ENCODE assay signal across 8 cellular contexts in genomic region chr1:63321788-63322247, GRCh38. TPM values are rescaled to one million over a fixed set of nuclear protein-coding genes. Genes with fewer than 3 reads are reported as not detected.
DNase-seq lines count a peak whose midpoint lies in the region; ATAC-seq and TF ChIP-seq lines count a peak whose summit lies in the region.

No MANE protein-coding gene starts in this region.

- H2AFZ ChIP-seq in SK-N-SH (ENCODE audit: low read depth) = no peak overlapping the region

- H3K9me2 ChIP-seq in SK-N-SH = no peaks in the 10 kb centered on the region

- no peak for TF ChIP-seq EP300 in SK-N-SH (IDR thresholded peaks at IDR 0.05; ENCODE audit: borderline replicate concordance in 1 of 2, low read depth in 1 of 2, low read length in 1 of 2)

- H3K9me3 ChIP-seq in SK-N-SH (no peaks in the 10 kb centered on the region), NT2/D1 (ENCODE audit: insufficient read depth, low read length) (no peaks in the 10 kb centered on the region), skeletal muscle tissue (ENCODE audit: control insufficient read depth in 3 of 3, low read length in 3 of 3) (no peaks in the 10 kb centered on the region)

- no peaks in the 10 kb centered on the region for H4K20me1 ChIP-seq in SK-N-SH (ENCODE audit: insufficient read depth)

- TF ChIP-seq CTCF in SK-N-SH (IDR thresholded peaks at IDR 0.05) = no peak
- TF ChIP-seq CTCF in fibroblast of pulmonary artery (IDR thresholded peaks at IDR 0.05; ENCODE audit: low read length, missing control alignments) = no peak

- H3K4me2 ChIP-seq in SK-N-SH = peak overlapping the region; percentile 83

- no peak for TF ChIP-seq POLR2A in erythroblast (IDR thresholded peaks at IDR 0.05; ENCODE audit: low read length)

- peaks cover 96% of the 10 kb centered on the region for H3K27me3 ChIP-seq in SK-N-SH (ENCODE audit: insufficient read depth)
- H3K27me3 ChIP-seq in NT2/D1 (ENCODE audit: insufficient read depth, insufficient read length) = peaks cover 94% of the 10 kb centered on the region
- H3K27me3 ChIP-seq in skeletal muscle tissue (ENCODE audit: control insufficient read depth in 3 of 3, insufficient read depth in 3 of 3, low read length in 3 of 3) = peaks cover 86 to 98% (median 90%) of the 10 kb centered on the region in 3 donors

- no peak for DNase-seq in SK-N-SH
- DNase-seq in NT2/D1 (ENCODE audit: low read depth, low spot score) = no peak
- no peak for DNase-seq in fibroblast of pulmonary artery (ENCODE audit: low read depth)
- no peak for DNase-seq in stimulated activated CD4-positive, alpha-beta T cell treated with anti-CD3 and anti-CD28 coated beads, Interleukin-2, amount 100 ng/mL, for 24 hours
- no peak for DNase-seq in erythroblast (lab: John Stamatoyannopoulos, UW)
- DNase-seq in HEK293T (ENCODE audit: extremely low spot score) = no peak

- H3F3A ChIP-seq in SK-N-SH (replicated peaks; ENCODE audit: insufficient read depth) = no peaks in the 10 kb centered on the region

- ATAC-seq in SK-N-SH treated with all-trans-retinoic acid at 6 μM for 48 hours = no peak

- 11% methylated on average over 18 of the region's 18 CpGs for WGBS in SK-N-SH (ENCODE audit: low lambda C conversion rate)

- peaks cover 4 to 7% of the 10 kb centered on the region in 2 experiments; a peak in 2 of 4 replicates for H3K4me1 ChIP-seq in SK-N-SH (ENCODE audit: control insufficient read depth in 1 of 2, insufficient read depth in 2 of 2, low read depth in 1 of 2, low read length in 1 of 2)
- peaks cover 15% of the 10 kb centered on the region for H3K4me1 ChIP-seq in NT2/D1 (ENCODE audit: insufficient read depth, insufficient read length)
- peaks cover 13 to 30% (median 25%) of the 10 kb centered on the region in 3 donors for H3K4me1 ChIP-seq in skeletal muscle tissue (ENCODE audit: control insufficient read depth in 3 of 3, insufficient read depth in 3 of 3, low read length in 3 of 3)

- CTCF ChIA-PET in SK-N-SH (lab: Yijun Ruan, JAX) = interaction anchor here (0.9 to 9.8 kb wide), 5 partner anchors 7 to 480 kb away, joined by 3 to 86 read pairs (median 4); no protein-coding TSS in a partner anchor
- CTCF ChIA-PET in HEK293T (lab: Yijun Ruan, JAX) = interaction anchor here (1.5 kb wide), 1 partner anchor 46 kb away, joined by 3 read pairs; the partner anchor contains the start of gene ALG6

- POLR2A ChIA-PET in SK-N-SH (lab: Yijun Ruan, JAX) (no interaction called here), HEK293T (lab: Yijun Ruan, JAX) (interaction anchor here (0.6 to 3.0 kb wide), 4 partner anchors 14 to 918 kb away, joined by 3 to 9 read pairs (median 6); partner anchors contain the start of gene ALG6)

- no peak overlapping the region for H3K27ac ChIP-seq in SK-N-SH (ENCODE audit: low read depth in 2 of 2, low read length in 1 of 2)
- no peak overlapping the region for H3K27ac ChIP-seq in skeletal muscle tissue (ENCODE audit: low read depth, low read length)

- H3K9ac ChIP-seq in SK-N-SH (no peak overlapping the region), NT2/D1 (ENCODE audit: insufficient read length, low read depth) (peak overlapping the region; percentile 52), skeletal muscle tissue (ENCODE audit: low read depth in 1 of 3, low read length in 3 of 3) (peak overlapping the region in 1 of 3 donors; percentile 54)

- H3K79me2 ChIP-seq in SK-N-SH (ENCODE audit: insufficient read depth) = no peaks in the 10 kb centered on the region

- peak overlapping the region; percentile 34 to 43; a peak in 3 of 4 replicates for H3K4me3 ChIP-seq in SK-N-SH (ENCODE audit: low read depth in 2 of 2, low read length in 1 of 2)
- peak overlapping the region; percentile 56 for H3K4me3 ChIP-seq in NT2/D1 (ENCODE audit: insufficient read length, low read depth)
- H3K4me3 ChIP-seq in fibroblast of pulmonary artery (replicated peaks; ENCODE audit: low read depth, low read length) = peak overlapping the region; percentile 43
- H3K4me3 ChIP-seq in skeletal muscle tissue (ENCODE audit: low read length in 3 of 3) = peak overlapping the region; percentile 51 to 63 (median 58)

- H3K36me3 ChIP-seq in SK-N-SH (replicated peaks in 1 of 2; ENCODE audit: control insufficient read depth in 1 of 2, insufficient read depth in 2 of 2, low read length in 1 of 2) (no peaks in the 10 kb centered on the region), NT2/D1 (ENCODE audit: insufficient read depth, insufficient read length, low read length) (no peaks in the 10 kb centered on the region), skeletal muscle tissue (ENCODE audit: control insufficient read depth in 3 of 3, insufficient read depth in 3 of 3, low read length in 3 of 3) (no peaks in the 10 kb centered on the region)

- no peak for TF ChIP-seq RAD21 in SK-N-SH (IDR thresholded peaks at IDR 0.05; ENCODE audit: low read length)

TF ChIP-seq in SK-N-SH, 30 proteins besides CTCF, POLR2A, EP300 and RAD21 (continues in another document):
- TF ChIP-seq YY1 (IDR thresholded peaks at IDR 0.05; ENCODE audit: low read depth) = no peak
- TF ChIP-seq, protein P1, sequence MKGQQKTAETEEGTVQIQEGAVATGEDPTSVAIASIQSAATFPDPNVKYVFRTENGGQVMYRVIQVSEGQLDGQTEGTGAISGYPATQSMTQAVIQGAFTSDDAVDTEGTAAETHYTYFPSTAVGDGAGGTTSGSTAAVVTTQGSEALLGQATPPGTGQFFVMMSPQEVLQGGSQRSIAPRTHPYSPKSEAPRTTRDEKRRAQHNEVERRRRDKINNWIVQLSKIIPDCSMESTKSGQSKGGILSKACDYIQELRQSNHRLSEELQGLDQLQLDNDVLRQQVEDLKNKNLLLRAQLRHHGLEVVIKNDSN (IDR thresholded peaks at IDR 0.05; ENCODE audit: borderline replicate concordance, low read depth) = no peak
- TF ChIP-seq, protein P2, sequence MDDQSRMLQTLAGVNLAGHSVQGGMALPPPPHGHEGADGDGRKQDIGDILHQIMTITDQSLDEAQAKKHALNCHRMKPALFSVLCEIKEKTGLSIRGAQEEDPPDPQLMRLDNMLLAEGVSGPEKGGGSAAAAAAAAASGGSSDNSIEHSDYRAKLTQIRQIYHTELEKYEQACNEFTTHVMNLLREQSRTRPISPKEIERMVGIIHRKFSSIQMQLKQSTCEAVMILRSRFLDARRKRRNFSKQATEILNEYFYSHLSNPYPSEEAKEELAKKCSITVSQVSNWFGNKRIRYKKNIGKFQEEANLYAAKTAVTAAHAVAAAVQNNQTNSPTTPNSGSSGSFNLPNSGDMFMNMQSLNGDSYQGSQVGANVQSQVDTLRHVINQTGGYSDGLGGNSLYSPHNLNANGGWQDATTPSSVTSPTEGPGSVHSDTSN (IDR thresholded peaks at IDR 0.05) = no peak

TF ChIP-seq in SK-N-SH treated with all-trans-retinoic acid at 6 μM for 48 hours, 23 proteins besides CTCF, POLR2A, EP300 and RAD21 (continues in another document):
- no peak for TF ChIP-seq ARNTL (CRISPR knock-in tag; IDR thresholded peaks at IDR 0.05; ENCODE audit: borderline replicate concordance, low read depth)
- TF ChIP-seq ZC3H10 (CRISPR knock-in tag; IDR thresholded peaks at IDR 0.05) = no peak
- no peak for TF ChIP-seq CREB5 (CRISPR knock-in tag; IDR thresholded peaks at IDR 0.05; ENCODE audit: low read depth)
- no peak for TF ChIP-seq BACH2 (CRISPR knock-in tag; IDR thresholded peaks at IDR 0.05; ENCODE audit: borderline replicate concordance)
- no peak for TF ChIP-seq ESRRG (CRISPR knock-in tag; IDR thresholded peaks at IDR 0.05)
- TF ChIP-seq SNAI2 (CRISPR knock-in tag; IDR thresholded peaks at IDR 0.05) = no peak
- no peak for TF ChIP-seq GLIS3 (CRISPR knock-in tag; IDR thresholded peaks at IDR 0.05)
- TF ChIP-seq TCF4 (CRISPR knock-in tag; IDR thresholded peaks at IDR 0.05; ENCODE audit: borderline replicate concordance) = no peak
- no peak for TF ChIP-seq TOX (CRISPR knock-in tag; IDR thresholded peaks at IDR 0.05; ENCODE audit: borderline replicate concordance)

TF ChIP-seq in HEK293T, 16 proteins besides CTCF, POLR2A, EP300 and RAD21:
- TF ChIP-seq LEF1 (IDR thresholded peaks at IDR 0.05; ENCODE audit: borderline replicate concordance) (no peak), TARDBP (IDR thresholded peaks at IDR 0.05) (no peak), FOXK2 (IDR thresholded peaks at IDR 0.05) (no peak), SUZ12 (IDR thresholded peaks at IDR 0.05) (no peak), SP1 (IDR thresholded peaks at IDR 0.05) (no peak), FOXA1 (IDR thresholded peaks at IDR 0.05) (no peak), BHLHE40 (IDR thresholded peaks at IDR 0.05; ENCODE audit: borderline replicate concordance) (no peak), ZNF384 (IDR thresholded peaks at IDR 0.05) (no peak), L3MBTL2 (conservative IDR thresholded peaks at IDR 0.05) (no peak), NFRKB (IDR thresholded peaks at IDR 0.05) (no peak), ARNT (IDR thresholded peaks at IDR 0.05) (no peak), ELF4 (IDR thresholded peaks at IDR 0.05) (no peak), CTBP1 (IDR thresholded peaks at IDR 0.05; ENCODE audit: borderline replicate concordance) (no peak), FOXM1 (IDR thresholded peaks at IDR 0.05; ENCODE audit: borderline replicate concordance) (no peak), HDGF (IDR thresholded peaks at IDR 0.05; ENCODE audit: borderline replicate concordance) (no peak)
- TF ChIP-seq, protein P3, sequence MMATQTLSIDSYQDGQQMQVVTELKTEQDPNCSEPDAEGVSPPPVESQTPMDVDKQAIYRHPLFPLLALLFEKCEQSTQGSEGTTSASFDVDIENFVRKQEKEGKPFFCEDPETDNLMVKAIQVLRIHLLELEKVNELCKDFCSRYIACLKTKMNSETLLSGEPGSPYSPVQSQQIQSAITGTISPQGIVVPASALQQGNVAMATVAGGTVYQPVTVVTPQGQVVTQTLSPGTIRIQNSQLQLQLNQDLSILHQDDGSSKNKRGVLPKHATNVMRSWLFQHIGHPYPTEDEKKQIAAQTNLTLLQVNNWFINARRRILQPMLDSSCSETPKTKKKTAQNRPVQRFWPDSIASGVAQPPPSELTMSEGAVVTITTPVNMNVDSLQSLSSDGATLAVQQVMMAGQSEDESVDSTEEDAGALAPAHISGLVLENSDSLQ (IDR thresholded peaks at IDR 0.05) = no peak
TF ChIP-seq in HEK293T: peak in this region for 0.

RNA-seq across cellular contexts. Expression of gene FOXD3, which starts 0.5 kb away (rescaled TPM):
- polyA plus RNA-seq in SK-N-SH (2012; rRNA removed) = not detected in 2 replicates
- not detected in 2 replicates for polyA plus RNA-seq in SK-N-SH (2012; cell fraction: cytosol; rRNA removed)
- polyA plus RNA-seq in SK-N-SH (2012; cell fraction: nucleus; rRNA removed) = not detected in 2 replicates
- 5.2 TPM for total RNA-seq in skeletal muscle tissue

RNA-seq across cellular contexts. Expression of gene ALG6, which starts 45.6 kb away (rescaled TPM):
- polyA plus RNA-seq in SK-N-SH (2012; rRNA removed) = 3.8 and 5.7 TPM in 2 replicates
- polyA plus RNA-seq in SK-N-SH (2012; cell fraction: cytosol; rRNA removed) = 5.2 and 6.1 TPM in 2 replicates
- polyA plus RNA-seq in SK-N-SH (2012; cell fraction: nucleus; rRNA removed) = 3.9 and 10.3 TPM in 2 replicates
- total RNA-seq in skeletal muscle tissue = 43.3 TPM
